15 cellular contexts compared by ENCODE assay signal in the genomic region with DNA sequence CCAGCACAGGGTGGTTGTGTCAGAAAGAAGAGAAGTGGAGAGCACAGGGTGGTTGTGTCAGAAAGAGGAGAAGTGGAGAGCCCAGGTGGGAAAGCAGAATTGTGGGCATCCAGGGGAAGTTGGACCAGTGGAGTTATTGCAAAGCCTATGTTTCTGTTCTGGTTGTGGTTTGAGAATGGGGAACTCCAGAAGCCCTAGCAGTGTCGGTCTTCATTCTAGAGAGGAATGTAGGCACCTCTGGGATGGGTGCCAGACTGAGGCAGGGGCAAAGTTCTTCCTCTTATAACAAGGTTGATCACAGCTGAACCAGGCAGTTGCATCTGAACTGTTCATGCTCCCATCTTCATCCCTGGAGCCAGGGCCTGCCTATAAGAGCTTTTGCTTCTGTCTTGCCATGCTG. TPM values are rescaled to one million over a fixed set of nuclear protein-coding genes. Genes with fewer than 3 reads are reported as not detected.
DNase-seq lines count a peak whose midpoint lies in the region; ATAC-seq, FAIRE-seq and TF ChIP-seq lines count a peak whose summit lies in the region.
"Had no signal": no experiment of that assay in that cellular context is flagged by ENCODE, and none has a peak within 500 bp of the region (broad histone marks: within the 10 kb centered on the region; RNA-seq: fewer than 3 reads in every experiment).

No MANE protein-coding gene starts in this region.

- WGBS in HepG2 (ENCODE audit: low lambda C conversion rate): 0% methylated on average over 1 of the region's 1 CpG

- no peaks in the 10 kb centered on the region for H3K9me3 ChIP-seq in BLaER1 treated with 17β-estradiol and CSF1 and Interleukin-3, amounts not matched to agents 10 nM and 100 nM (replicated peaks in 1 of 11)
- no peaks in the 10 kb centered on the region for H3K9me3 ChIP-seq in HepG2 (ENCODE audit: low read length)

- TF ChIP-seq CTCF in HepG2 (CRISPR knock-in tag; IDR thresholded peaks at IDR 0.05) (no peak), endothelial cell (IDR thresholded peaks at IDR 0.05; ENCODE audit: unreplicated experiment) (no peak)

- H3K36me3 ChIP-seq in BLaER1 treated with 17β-estradiol and CSF1 and Interleukin-3, amounts not matched to agents 10 nM and 100 nM: peaks cover 22 to 33% (median 27%) of the 10 kb centered on the region in 11 experiments
- H3K36me3 ChIP-seq in HepG2 (replicated peaks in 1 of 2; ENCODE audit: control insufficient read depth in 1 of 2, insufficient read depth in 2 of 2, low read length in 2 of 2): peaks cover 7 to 15% of the 10 kb centered on the region in 2 experiments; a peak in 4 of 5 replicates

- TF ChIP-seq RAD21 in HepG2 (CRISPR knock-in tag; IDR thresholded peaks at IDR 0.05): no peak

- no peak for TF ChIP-seq POLR2A in HepG2 (IDR thresholded peaks at IDR 0.05; ENCODE audit: insufficient read depth in 1 of 2, low read depth in 2 of 2, low read length in 2 of 2)

- H3K4me2 ChIP-seq in BLaER1 treated with 17β-estradiol and CSF1 and Interleukin-3, amounts not matched to agents 10 nM and 100 nM: peak overlapping the region in 8 of 11 experiments; percentile 8 to 63 (median 54); a peak in 12 of 22 replicates
- H3K4me2 ChIP-seq in HepG2 (ENCODE audit: low read depth, low read length): no peak overlapping the region

- no peak for FAIRE-seq in HepG2 (lab: Jason Lieb, UNC)

- TF ChIP-seq EP300 in HepG2 (IDR thresholded peaks at IDR 0.05; ENCODE audit: low read depth in 2 of 2, low read length in 2 of 2): no peak
- TF ChIP-seq EP300 in HepG2 (CRISPR knock-in tag; IDR thresholded peaks at IDR 0.05; ENCODE audit: borderline replicate concordance): no peak

- peak overlapping the region in 1 of 11 experiments; percentile 16; a peak in 2 of 22 replicates for H3K27ac ChIP-seq in BLaER1 treated with 17β-estradiol and CSF1 and Interleukin-3, amounts not matched to agents 10 nM and 100 nM
- no peak overlapping the region for H3K27ac ChIP-seq in HepG2 (ENCODE audit: extremely low read length, insufficient read depth, low read length)

- in situ Hi-C loops in HepG2 (cut with HindIII; ENCODE audit: extremely low pct_ligation_motif_present, low pct_unique_long_range_greater_than_20kb): loop anchor here (5.0 kb wide), 1 partner anchor 58 kb away; a partner anchor contains a TSS

- H3K4me3 Mint-ChIP-seq in endothelial cell (ENCODE audit: unreplicated experiment): no peak overlapping the region
- H3K4me3 Mint-ChIP-seq in activated CD4-positive, alpha-beta T cell treated with anti-CD3 and anti-CD28 coated beads, Interleukin-2, amount 10 ng/mL, durations not matched to agents 7 days and 5 days: no peak overlapping the region
- H3K4me3 Mint-ChIP-seq: naive thymus-derived CD8-positive, alpha-beta T cell had no signal

- H3K27ac Mint-ChIP-seq in endothelial cell (ENCODE audit: unreplicated experiment): no peak overlapping the region
- no peak overlapping the region for H3K27ac Mint-ChIP-seq in activated CD4-positive, alpha-beta T cell treated with anti-CD3 and anti-CD28 coated beads, Interleukin-2, amount 10 ng/mL, durations not matched to agents 7 days and 5 days

- H3K36me3 Mint-ChIP-seq in endothelial cell (ENCODE audit: low read depth, unreplicated experiment): peaks cover 21% of the 10 kb centered on the region
- H3K36me3 Mint-ChIP-seq in activated CD4-positive, alpha-beta T cell treated with anti-CD3 and anti-CD28 coated beads, Interleukin-2, amount 10 ng/mL, durations not matched to agents 7 days and 5 days (ENCODE audit: low read depth): peaks cover 14% of the 10 kb centered on the region

- peaks cover 9% of the 10 kb centered on the region for H3K27me3 Mint-ChIP-seq in endothelial cell (ENCODE audit: unreplicated experiment)
- H3K27me3 Mint-ChIP-seq in activated CD4-positive, alpha-beta T cell treated with anti-CD3 and anti-CD28 coated beads, Interleukin-2, amount 10 ng/mL, durations not matched to agents 7 days and 5 days: no peaks in the 10 kb centered on the region

- DNase-seq in SKM-1 treated with dmso at 0.1 percent for 144 hours (lab: John Stamatoyannopoulos, UW; ENCODE audit: unreplicated experiment) (peak; percentile 97), HepG2 (ENCODE audit: low spot score) (peak; percentile 35), cerebellar cortex (ENCODE audit: low spot score) (no peak), endothelial cell (ENCODE audit: low spot score) (no peak)
- no peak for DNase-seq in activated CD4-positive, alpha-beta T cell treated with anti-CD3 and anti-CD28 coated beads, Interleukin-2, amount 10 ng/mL, durations not matched to agents 7 days and 5 days
- DNase-seq: activated CD4-positive, CD25-positive, alpha-beta regulatory T cell; activated naive CD4-positive, alpha-beta T cell; Calu3; naive thymus-derived CD8-positive, alpha-beta T cell; NCI-H1105 had no signal

- no peak overlapping the region for H2AFZ ChIP-seq in HepG2 (ENCODE audit: low read length)

- H3K9ac ChIP-seq in BLaER1 treated with 17β-estradiol and CSF1 and Interleukin-3, amounts not matched to agents 10 nM and 100 nM: no peak overlapping the region
- H3K9ac ChIP-seq in HepG2 (ENCODE audit: insufficient read depth, low read depth, low read length): no peak overlapping the region

- H3K4me3 ChIP-seq in BLaER1 treated with 17β-estradiol and CSF1 and Interleukin-3, amounts not matched to agents 10 nM and 100 nM: no peak overlapping the region
- no peak overlapping the region for H3K4me3 ChIP-seq in HepG2 (replicated peaks in 1 of 3; ENCODE audit: insufficient read depth in 1 of 3, low read depth in 2 of 3, low read length in 3 of 3)

- peaks cover 5 to 35% (median 23%) of the 10 kb centered on the region in 10 experiments for H3K4me1 ChIP-seq in BLaER1 treated with 17β-estradiol and CSF1 and Interleukin-3, amounts not matched to agents 10 nM and 100 nM
- H3K4me1 ChIP-seq in HepG2 (ENCODE audit: insufficient read depth, low read length): peaks cover 11% of the 10 kb centered on the region

- POLR2A ChIA-PET in HepG2 (lab: Yijun Ruan, JAX): no interaction called here
- POLR2A ChIA-PET in activated CD4-positive, alpha-beta T cell treated with anti-CD3 and anti-CD28 coated beads, Interleukin-2, amount 10 ng/mL, durations not matched to agents 7 days and 5 days (lab: Charles Lee): interaction anchor here (0.6 kb wide), 1 partner anchor 203 kb away, joined by 4 read pairs; no protein-coding TSS in a partner anchor

- H4K20me1 ChIP-seq in BLaER1 treated with 17β-estradiol and CSF1 and Interleukin-3, amounts not matched to agents 10 nM and 100 nM: peaks cover 0 to 32% (median 13%) of the 10 kb centered on the region in 11 experiments; a peak in 15 of 22 replicates
- H4K20me1 ChIP-seq in HepG2 (ENCODE audit: insufficient read depth, low read length): no peaks in the 10 kb centered on the region

- H3K9me3 Mint-ChIP-seq in endothelial cell (ENCODE audit: unreplicated experiment): no peaks in the 10 kb centered on the region
- no peaks in the 10 kb centered on the region for H3K9me3 Mint-ChIP-seq in activated CD4-positive, alpha-beta T cell treated with anti-CD3 and anti-CD28 coated beads, Interleukin-2, amount 10 ng/mL, durations not matched to agents 7 days and 5 days
- H3K9me3 Mint-ChIP-seq: naive thymus-derived CD8-positive, alpha-beta T cell had no signal

- H3K79me2 ChIP-seq in HepG2 (ENCODE audit: insufficient read depth, low read length): no peaks in the 10 kb centered on the region

- BruUV-seq in HepG2 (replicated peaks; lab: Mats Ljungman, UMichigan): no TSS peak

- ATAC-seq in HG03442 (IDR thresholded peaks at IDR 0.05; ENCODE audit: unreplicated experiment) (peak; percentile 37), HepG2 (peak; percentile 77), GM19023 (IDR thresholded peaks at IDR 0.05; ENCODE audit: unreplicated experiment) (no peak)
- ATAC-seq: naive thymus-derived CD8-positive, alpha-beta T cell had no signal

- H3K4me1 Mint-ChIP-seq in endothelial cell (ENCODE audit: unreplicated experiment): peaks cover 12% of the 10 kb centered on the region
- peaks cover 6% of the 10 kb centered on the region for H3K4me1 Mint-ChIP-seq in activated CD4-positive, alpha-beta T cell treated with anti-CD3 and anti-CD28 coated beads, Interleukin-2, amount 10 ng/mL, durations not matched to agents 7 days and 5 days

- intact Hi-C loops in HepG2 (cut with micrococcal nuclease; ENCODE audit: unreplicated experiment): no loop called here

- CTCF ChIA-PET in HepG2 (lab: Yijun Ruan, JAX; ENCODE audit: low intra/inter-chr PET ratio, low total read pairs): no interaction called here
- CTCF ChIA-PET in activated CD4-positive, alpha-beta T cell treated with anti-CD3 and anti-CD28 coated beads, Interleukin-2, amount 10 ng/mL, durations not matched to agents 7 days and 5 days (lab: Charles Lee): no interaction called here

- no peaks in the 10 kb centered on the region for H3K27me3 ChIP-seq in BLaER1 treated with 17β-estradiol and CSF1 and Interleukin-3, amounts not matched to agents 10 nM and 100 nM
- H3K27me3 ChIP-seq in HepG2 (ENCODE audit: control insufficient read depth in 1 of 2, insufficient read depth in 2 of 2, low read length in 2 of 2): no peaks in the 10 kb centered on the region; a peak in 2 of 5 replicates

RNA-seq across cellular contexts. Expression of a gene that starts 1.0 kb away (rescaled TPM):
- total RNA-seq in HepG2 (2016; rRNA removed; fragmentation: Illumina TruSeq; extraction: Trizol) (0.24 TPM in 1 of 2 replicates, not detected in the other), endothelial cell (ENCODE audit: unreplicated experiment) (1.5 TPM)
- 3.3 and 3.5 TPM in 2 replicates for total RNA-seq in HepG2 (2016; cell fraction: cytosol; rRNA removed; fragmentation: Illumina TruSeq; extraction: Trizol; ENCODE audit: low read depth)
- total RNA-seq in HepG2 (2016; cell fraction: insoluble cytoplasmic fraction; rRNA removed; fragmentation: Illumina TruSeq; extraction: Trizol): 0.37 TPM in 1 of 2 replicates, not detected in the other
- total RNA-seq in HepG2 (2016; cell fraction: membrane; rRNA removed; fragmentation: Illumina TruSeq; extraction: Trizol): not detected in 2 replicates
- total RNA-seq in HepG2 (2016; cell fraction: nucleus; rRNA removed; fragmentation: Illumina TruSeq; extraction: Trizol): 0.97 and 1.4 TPM in 2 replicates
- 0.17 and 0.24 TPM in 2 replicates for polyA plus RNA-seq in HepG2 (2011; rRNA removed)
- 0.28 and 0.44 TPM in 2 replicates for polyA plus RNA-seq in HepG2 (2011; cell fraction: cytosol; rRNA removed)
- polyA plus RNA-seq in HepG2 (2011; cell fraction: nucleus; rRNA removed): 0.29 and 0.54 TPM in 2 replicates
- polyA plus RNA-seq in HepG2 (2012): not detected in 2 replicates
- polyA plus RNA-seq in HepG2 (2016; cell fraction: cytosol; fragmentation: Illumina TruSeq; extraction: Trizol; ENCODE audit: low read depth): not detected in 2 replicates
- not detected in 2 replicates for polyA plus RNA-seq in HepG2 (2016; cell fraction: insoluble cytoplasmic fraction; fragmentation: Illumina TruSeq; extraction: Trizol; ENCODE audit: low read depth)
- not detected in 2 replicates for polyA plus RNA-seq in HepG2 (2016; cell fraction: membrane; fragmentation: Illumina TruSeq; extraction: Trizol; ENCODE audit: low read depth)
- polyA plus RNA-seq in HepG2 (2016; cell fraction: nucleus; fragmentation: Illumina TruSeq; extraction: Trizol; ENCODE audit: insufficient read depth, low read depth): not detected in 2 replicates
- polyA minus RNA-seq in HepG2 (2011; rRNA and poly(A)+ RNA removed; ENCODE audit: low replicate concordance): 1.0 and 1.8 TPM in 2 replicates
- polyA minus RNA-seq in HepG2 (2011; cell fraction: cytosol; rRNA and poly(A)+ RNA removed): not detected in 2 replicates
- 1.9 and 2.7 TPM in 2 replicates for polyA minus RNA-seq in HepG2 (2011; cell fraction: nucleus; rRNA and poly(A)+ RNA removed)
- total RNA-seq in activated CD4-positive, alpha-beta T cell treated with anti-CD3 and anti-CD28 coated beads, Interleukin-2, amount 10 ng/mL, durations not matched to agents 7 days and 5 days: 1 to 10 TPM; 1.0 to 1.1 TPM
- total RNA-seq: Calu3 had no signal

RNA-seq across cellular contexts. Expression of a gene that starts 6.3 kb away (rescaled TPM):
- total RNA-seq in HepG2 (2016; rRNA removed; fragmentation: Illumina TruSeq; extraction: Trizol): 91.4 and 109 TPM in 2 replicates
- total RNA-seq in HepG2 (2016; cell fraction: cytosol; rRNA removed; fragmentation: Illumina TruSeq; extraction: Trizol; ENCODE audit: low read depth): 58.0 and 67.8 TPM in 2 replicates
- 93.2 and 123 TPM in 2 replicates for total RNA-seq in HepG2 (2016; cell fraction: insoluble cytoplasmic fraction; rRNA removed; fragmentation: Illumina TruSeq; extraction: Trizol)
- 81.4 and 93.0 TPM in 2 replicates for total RNA-seq in HepG2 (2016; cell fraction: membrane; rRNA removed; fragmentation: Illumina TruSeq; extraction: Trizol)
- total RNA-seq in HepG2 (2016; cell fraction: nucleus; rRNA removed; fragmentation: Illumina TruSeq; extraction: Trizol): 56.8 and 68.2 TPM in 2 replicates
- polyA plus RNA-seq in HepG2 (2011; rRNA removed): 135 and 140 TPM in 2 replicates
- 137 and 195 TPM in 2 replicates for polyA plus RNA-seq in HepG2 (2011; cell fraction: cytosol; rRNA removed)
- polyA plus RNA-seq in HepG2 (2011; cell fraction: nucleus; rRNA removed): 91.2 and 100 TPM in 2 replicates
- 62.4 and 85.6 TPM in 2 replicates for polyA plus RNA-seq in HepG2 (2012)
- 87.4 and 101 TPM in 2 replicates for polyA plus RNA-seq in HepG2 (2016; cell fraction: cytosol; fragmentation: Illumina TruSeq; extraction: Trizol; ENCODE audit: low read depth)
- 119 and 134 TPM in 2 replicates for polyA plus RNA-seq in HepG2 (2016; cell fraction: insoluble cytoplasmic fraction; fragmentation: Illumina TruSeq; extraction: Trizol; ENCODE audit: low read depth)
- polyA plus RNA-seq in HepG2 (2016; cell fraction: membrane; fragmentation: Illumina TruSeq; extraction: Trizol; ENCODE audit: low read depth): 90.2 and 107 TPM in 2 replicates
- 144 and 151 TPM in 2 replicates for polyA plus RNA-seq in HepG2 (2016; cell fraction: nucleus; fragmentation: Illumina TruSeq; extraction: Trizol; ENCODE audit: insufficient read depth, low read depth)
- 60.5 and 88.3 TPM in 2 replicates for polyA minus RNA-seq in HepG2 (2011; rRNA and poly(A)+ RNA removed; ENCODE audit: low replicate concordance)
- 29.7 and 35.1 TPM in 2 replicates for polyA minus RNA-seq in HepG2 (2011; cell fraction: cytosol; rRNA and poly(A)+ RNA removed)
- 20.3 and 21.4 TPM in 2 replicates for polyA minus RNA-seq in HepG2 (2011; cell fraction: nucleus; rRNA and poly(A)+ RNA removed)
- 354 TPM for total RNA-seq in endothelial cell (ENCODE audit: unreplicated experiment)
- total RNA-seq in activated CD4-positive, alpha-beta T cell treated with anti-CD3 and anti-CD28 coated beads, Interleukin-2, amount 10 ng/mL, durations not matched to agents 7 days and 5 days: 100 to 1,000 TPM; 135 to 136 TPM

RNA-seq across cellular contexts. Expression of a gene that starts 9.1 kb away (rescaled TPM):
- total RNA-seq in HepG2 (2016; rRNA removed; fragmentation: Illumina TruSeq; extraction: Trizol): 15.3 and 17.4 TPM in 2 replicates
- total RNA-seq in HepG2 (2016; cell fraction: cytosol; rRNA removed; fragmentation: Illumina TruSeq; extraction: Trizol; ENCODE audit: low read depth): 1.1 and 1.3 TPM in 2 replicates
- total RNA-seq in HepG2 (2016; cell fraction: insoluble cytoplasmic fraction; rRNA removed; fragmentation: Illumina TruSeq; extraction: Trizol): 15.1 and 16.2 TPM in 2 replicates
- total RNA-seq in HepG2 (2016; cell fraction: membrane; rRNA removed; fragmentation: Illumina TruSeq; extraction: Trizol): 5.5 and 6.0 TPM in 2 replicates
- 11.1 and 12.7 TPM in 2 replicates for total RNA-seq in HepG2 (2016; cell fraction: nucleus; rRNA removed; fragmentation: Illumina TruSeq; extraction: Trizol)
- 2.5 and 3.7 TPM in 2 replicates for polyA plus RNA-seq in HepG2 (2011; rRNA removed)
- 2.9 and 3.6 TPM in 2 replicates for polyA plus RNA-seq in HepG2 (2011; cell fraction: cytosol; rRNA removed)
- polyA plus RNA-seq in HepG2 (2011; cell fraction: nucleus; rRNA removed): 3.9 and 4.0 TPM in 2 replicates
- polyA plus RNA-seq in HepG2 (2012): 6.1 and 8.3 TPM in 2 replicates
- 0.40 and 0.53 TPM in 2 replicates for polyA plus RNA-seq in HepG2 (2016; cell fraction: cytosol; fragmentation: Illumina TruSeq; extraction: Trizol; ENCODE audit: low read depth)
- polyA plus RNA-seq in HepG2 (2016; cell fraction: insoluble cytoplasmic fraction; fragmentation: Illumina TruSeq; extraction: Trizol; ENCODE audit: low read depth): 9.9 TPM in 2 replicates
- 2.0 TPM in 2 replicates for polyA plus RNA-seq in HepG2 (2016; cell fraction: membrane; fragmentation: Illumina TruSeq; extraction: Trizol; ENCODE audit: low read depth)
- polyA plus RNA-seq in HepG2 (2016; cell fraction: nucleus; fragmentation: Illumina TruSeq; extraction: Trizol; ENCODE audit: insufficient read depth, low read depth): 7.0 and 7.4 TPM in 2 replicates
- polyA minus RNA-seq in HepG2 (2011; rRNA and poly(A)+ RNA removed; ENCODE audit: low replicate concordance): 9.4 and 12.7 TPM in 2 replicates
- 4.7 and 7.7 TPM in 2 replicates for polyA minus RNA-seq in HepG2 (2011; cell fraction: cytosol; rRNA and poly(A)+ RNA removed)
- 12.1 and 12.8 TPM in 2 replicates for polyA minus RNA-seq in HepG2 (2011; cell fraction: nucleus; rRNA and poly(A)+ RNA removed)
- total RNA-seq in endothelial cell (ENCODE audit: unreplicated experiment): 21.8 TPM
- total RNA-seq in activated CD4-positive, alpha-beta T cell treated with anti-CD3 and anti-CD28 coated beads, Interleukin-2, amount 10 ng/mL, durations not matched to agents 7 days and 5 days: 10 to 100 TPM; 17.5 to 18.9 TPM

RNA-seq across cellular contexts. Expression of a gene that starts 23.5 kb away (rescaled TPM):
- total RNA-seq in HepG2 (2016; rRNA removed; fragmentation: Illumina TruSeq; extraction: Trizol): not detected in 2 replicates
- not detected in 2 replicates for total RNA-seq in HepG2 (2016; cell fraction: cytosol; rRNA removed; fragmentation: Illumina TruSeq; extraction: Trizol; ENCODE audit: low read depth)
- not detected in 2 replicates for total RNA-seq in HepG2 (2016; cell fraction: insoluble cytoplasmic fraction; rRNA removed; fragmentation: Illumina TruSeq; extraction: Trizol)
- total RNA-seq in HepG2 (2016; cell fraction: membrane; rRNA removed; fragmentation: Illumina TruSeq; extraction: Trizol): not detected in 2 replicates
- total RNA-seq in HepG2 (2016; cell fraction: nucleus; rRNA removed; fragmentation: Illumina TruSeq; extraction: Trizol): not detected in 2 replicates
- polyA plus RNA-seq in HepG2 (2011; rRNA removed): not detected in 2 replicates
- not detected in 2 replicates for polyA plus RNA-seq in HepG2 (2011; cell fraction: cytosol; rRNA removed)
- polyA plus RNA-seq in HepG2 (2011; cell fraction: nucleus; rRNA removed): not detected in 2 replicates
- polyA plus RNA-seq in HepG2 (2012): not detected in 2 replicates
- polyA plus RNA-seq in HepG2 (2016; cell fraction: cytosol; fragmentation: Illumina TruSeq; extraction: Trizol; ENCODE audit: low read depth): not detected in 2 replicates
- polyA plus RNA-seq in HepG2 (2016; cell fraction: insoluble cytoplasmic fraction; fragmentation: Illumina TruSeq; extraction: Trizol; ENCODE audit: low read depth): not detected in 2 replicates
- not detected in 2 replicates for polyA plus RNA-seq in HepG2 (2016; cell fraction: membrane; fragmentation: Illumina TruSeq; extraction: Trizol; ENCODE audit: low read depth)
- not detected in 2 replicates for polyA plus RNA-seq in HepG2 (2016; cell fraction: nucleus; fragmentation: Illumina TruSeq; extraction: Trizol; ENCODE audit: insufficient read depth, low read depth)
- not detected in 2 replicates for polyA minus RNA-seq in HepG2 (2011; rRNA and poly(A)+ RNA removed; ENCODE audit: low replicate concordance)
- not detected in 2 replicates for polyA minus RNA-seq in HepG2 (2011; cell fraction: cytosol; rRNA and poly(A)+ RNA removed)
- not detected in 2 replicates for polyA minus RNA-seq in HepG2 (2011; cell fraction: nucleus; rRNA and poly(A)+ RNA removed)
- 0.33 TPM for total RNA-seq in endothelial cell (ENCODE audit: unreplicated experiment)
- total RNA-seq in activated CD4-positive, alpha-beta T cell treated with anti-CD3 and anti-CD28 coated beads, Interleukin-2, amount 10 ng/mL, durations not matched to agents 7 days and 5 days: not detected
- total RNA-seq: Calu3; fibroblast of lung; G401; naive thymus-derived CD8-positive, alpha-beta T cell had no signal
- polyA plus RNA-seq: fibroblast of lung; naive thymus-derived CD8-positive, alpha-beta T cell had no signal

RNA-seq across cellular contexts. Expression of a gene that starts 57.5 kb away (rescaled TPM):
- 170 and 182 TPM in 2 replicates for total RNA-seq in HepG2 (2016; rRNA removed; fragmentation: Illumina TruSeq; extraction: Trizol)
- total RNA-seq in HepG2 (2016; cell fraction: cytosol; rRNA removed; fragmentation: Illumina TruSeq; extraction: Trizol; ENCODE audit: low read depth): 34.5 and 40.2 TPM in 2 replicates
- total RNA-seq in HepG2 (2016; cell fraction: insoluble cytoplasmic fraction; rRNA removed; fragmentation: Illumina TruSeq; extraction: Trizol): 155 and 182 TPM in 2 replicates
- total RNA-seq in HepG2 (2016; cell fraction: membrane; rRNA removed; fragmentation: Illumina TruSeq; extraction: Trizol): 84.3 and 94.4 TPM in 2 replicates
- 172 and 175 TPM in 2 replicates for total RNA-seq in HepG2 (2016; cell fraction: nucleus; rRNA removed; fragmentation: Illumina TruSeq; extraction: Trizol)
- polyA plus RNA-seq in HepG2 (2011; rRNA removed): 110 and 126 TPM in 2 replicates
- 131 and 133 TPM in 2 replicates for polyA plus RNA-seq in HepG2 (2011; cell fraction: cytosol; rRNA removed)
- polyA plus RNA-seq in HepG2 (2011; cell fraction: nucleus; rRNA removed): 69.2 and 72.7 TPM in 2 replicates
- 165 and 216 TPM in 2 replicates for polyA plus RNA-seq in HepG2 (2012)
- polyA plus RNA-seq in HepG2 (2016; cell fraction: cytosol; fragmentation: Illumina TruSeq; extraction: Trizol; ENCODE audit: low read depth): 22.2 and 26.2 TPM in 2 replicates
- polyA plus RNA-seq in HepG2 (2016; cell fraction: insoluble cytoplasmic fraction; fragmentation: Illumina TruSeq; extraction: Trizol; ENCODE audit: low read depth): 124 and 140 TPM in 2 replicates
- 49.9 and 61.8 TPM in 2 replicates for polyA plus RNA-seq in HepG2 (2016; cell fraction: membrane; fragmentation: Illumina TruSeq; extraction: Trizol; ENCODE audit: low read depth)
- 108 TPM in 2 replicates for polyA plus RNA-seq in HepG2 (2016; cell fraction: nucleus; fragmentation: Illumina TruSeq; extraction: Trizol; ENCODE audit: insufficient read depth, low read depth)
- polyA minus RNA-seq in HepG2 (2011; rRNA and poly(A)+ RNA removed; ENCODE audit: low replicate concordance): 268 and 294 TPM in 2 replicates
- 168 and 188 TPM in 2 replicates for polyA minus RNA-seq in HepG2 (2011; cell fraction: cytosol; rRNA and poly(A)+ RNA removed)
- polyA minus RNA-seq in HepG2 (2011; cell fraction: nucleus; rRNA and poly(A)+ RNA removed): 266 and 305 TPM in 2 replicates
- total RNA-seq in endothelial cell (ENCODE audit: unreplicated experiment): 375 TPM
- total RNA-seq in activated CD4-positive, alpha-beta T cell treated with anti-CD3 and anti-CD28 coated beads, Interleukin-2, amount 10 ng/mL, durations not matched to agents 7 days and 5 days: 100 to 1,000 TPM; 141 to 163 TPM

Comparison
In these comparisons a context has a peak if more than half of its experiments do, and no peak if none do; other contexts are left out.
1. DNase-seq: peak in SKM-1 treated with dmso at 0.1 percent for 144 hours (single experiment) and HepG2 (single experiment); none in cerebellar cortex (single experiment), endothelial cell (single experiment) and activated CD4-positive, alpha-beta T cell treated with anti-CD3 and anti-CD28 coated beads, Interleukin-2, amount 10 ng/mL, durations not matched to agents 7 days and 5 days (single experiment).